Comparison of ENCODE assay signal across 8 cellular contexts in genomic region chr10:80407836-80408197, GRCh38. TPM values are rescaled to one million over a fixed set of nuclear protein-coding genes. Genes with fewer than 3 reads are reported as not detected.
A peak's percentile ranks its signal among the peaks of the same experiment; 100 is the strongest.
DNase-seq lines count a peak whose midpoint lies in the region; ATAC-seq and TF ChIP-seq lines count a peak whose summit lies in the region.

No MANE protein-coding gene starts in this region.

- H3K27ac ChIP-seq in iPS-18a (ENCODE audit: low read length) (no peak overlapping the region), skeletal muscle tissue (ENCODE audit: low read depth, low read length) (peak overlapping the region; percentile 75)

- ATAC-seq in activated naive CD4-positive, alpha-beta T cell treated with anti-CD3 and anti-CD28 coated beads, Interleukin-2, amount 50 U/mL, for 72 hours, result peak; percentile 78 to 87

- no peaks in the 10 kb centered on the region for H3K9me3 Mint-ChIP-seq in activated naive CD4-positive, alpha-beta T cell treated with anti-CD3 and anti-CD28 coated beads, Interleukin-2, amount 50 U/mL, for 72 hours

- H3K4me1 ChIP-seq in iPS-18a (ENCODE audit: control insufficient read depth, low read depth, low read length) (peaks cover 7% of the 10 kb centered on the region), skeletal muscle tissue (ENCODE audit: control insufficient read depth in 3 of 3, insufficient read depth in 3 of 3, low read length in 3 of 3) (peaks cover 33 to 43% (median 36%) of the 10 kb centered on the region in 3 donors)

- peak overlapping the region; percentile 86 to 98 for H3K27ac Mint-ChIP-seq in activated naive CD4-positive, alpha-beta T cell treated with anti-CD3 and anti-CD28 coated beads, Interleukin-2, amount 50 U/mL, for 72 hours

- H3K9ac ChIP-seq in iPS-18a (ENCODE audit: low read length) (peak overlapping the region; percentile 73), skeletal muscle tissue (ENCODE audit: low read depth in 1 of 3, low read length in 3 of 3) (peak overlapping the region; percentile 74 to 87 (median 85))

- H3K9me3 ChIP-seq in iPS-18a (ENCODE audit: control insufficient read depth, low read depth, low read length) (no peaks in the 10 kb centered on the region), skeletal muscle tissue (ENCODE audit: control insufficient read depth in 3 of 3, low read length in 3 of 3) (no peaks in the 10 kb centered on the region)

- H3K4me3 ChIP-seq in GM12865 (ENCODE audit: low read depth, low read length) (peak overlapping the region; percentile 81), HFF-Myc (replicated peaks; ENCODE audit: low read depth, low read length) (peak overlapping the region; percentile 58), iPS-18a (ENCODE audit: low read length) (peak overlapping the region; percentile 80), skeletal muscle tissue (ENCODE audit: low read length in 3 of 3) (peak overlapping the region; percentile 76 to 86 (median 86))

- no peak for DNase-seq in GM12865 (ENCODE audit: low read depth)
- DNase-seq in HFF-Myc (ENCODE audit: extremely low read depth, low read depth), result no peak
- DNase-seq in NCI-H510A (lab: John Stamatoyannopoulos, UW), result peak; percentile 60
- peak; percentile 51 to 85 for DNase-seq in activated naive CD4-positive, alpha-beta T cell treated with anti-CD3 and anti-CD28 coated beads, Interleukin-2, amount 50 U/mL, for 72 hours (ENCODE audit: low spot score in 2 of 2)
- DNase-seq in superior temporal gyrus (ENCODE audit: extremely low spot score), result no peak
- no peak for DNase-seq in D341Med (ENCODE audit: low spot score)

- no peaks in the 10 kb centered on the region for H3K36me3 Mint-ChIP-seq in activated naive CD4-positive, alpha-beta T cell treated with anti-CD3 and anti-CD28 coated beads, Interleukin-2, amount 50 U/mL, for 72 hours

- no peak for TF ChIP-seq CTCF in GM12865 (IDR thresholded peaks at IDR 0.05; ENCODE audit: insufficient read depth, low read depth, low read length, missing control alignments)
- no peak for TF ChIP-seq CTCF in HFF-Myc (IDR thresholded peaks at IDR 0.05; ENCODE audit: low read depth, low read length, missing control alignments)

- no peaks in the 10 kb centered on the region for H3K36me3 ChIP-seq in iPS-18a (ENCODE audit: control insufficient read depth, low read depth, low read length)
- no peaks in the 10 kb centered on the region for H3K36me3 ChIP-seq in skeletal muscle tissue (ENCODE audit: control insufficient read depth in 3 of 3, insufficient read depth in 3 of 3, low read length in 3 of 3)

- H3K27me3 ChIP-seq in iPS-18a (ENCODE audit: control insufficient read depth, insufficient read depth, low read length) (peaks cover 22% of the 10 kb centered on the region), skeletal muscle tissue (ENCODE audit: control insufficient read depth in 3 of 3, insufficient read depth in 3 of 3, low read length in 3 of 3) (no peaks in the 10 kb centered on the region)

RNA-seq across cellular contexts. Expression of gene PRXL2A, which starts 0.5 kb away (rescaled TPM):
- 10 to 100 TPM; 15.1 to 18.5 TPM for total RNA-seq in activated naive CD4-positive, alpha-beta T cell treated with anti-CD3 and anti-CD28 coated beads, Interleukin-2, amount 50 U/mL, for 72 hours
- total RNA-seq in skeletal muscle tissue, result 19.3 TPM

RNA-seq across cellular contexts. Expression of gene TSPAN14, which starts 46.3 kb away (rescaled TPM):
- total RNA-seq in activated naive CD4-positive, alpha-beta T cell treated with anti-CD3 and anti-CD28 coated beads, Interleukin-2, amount 50 U/mL, for 72 hours, result 10 to 100 TPM; 30.7 to 53.6 TPM
- total RNA-seq in skeletal muscle tissue, result 6.3 TPM

RNA-seq across cellular contexts. Expression of gene DYDC2, which starts 51.2 kb away (rescaled TPM):
- not detected for total RNA-seq in activated naive CD4-positive, alpha-beta T cell treated with anti-CD3 and anti-CD28 coated beads, Interleukin-2, amount 50 U/mL, for 72 hours
- not detected for total RNA-seq in skeletal muscle tissue

RNA-seq across cellular contexts. Expression of gene DYDC1, which starts 51.3 kb away (rescaled TPM):
- not detected for total RNA-seq in activated naive CD4-positive, alpha-beta T cell treated with anti-CD3 and anti-CD28 coated beads, Interleukin-2, amount 50 U/mL, for 72 hours
- total RNA-seq in skeletal muscle tissue, result not detected

Comparison
In these comparisons a context has a peak if more than half of its experiments do, and no peak if none do; other contexts are left out.
1. DNase-seq: peak in NCI-H510A (single experiment) and activated naive CD4-positive, alpha-beta T cell treated with anti-CD3 and anti-CD28 coated beads, Interleukin-2, amount 50 U/mL, for 72 hours (2 of 2); none in GM12865 (single experiment), HFF-Myc (single experiment), superior temporal gyrus (single experiment) and D341Med (single experiment).
2. Peak in every context shown above with its lines, with median percentiles within 50 percentile points of each other: H3K4me3 ChIP-seq.